34 cellular contexts compared by ENCODE assay signal in genomic region chr2:20693317-20693716, GRCh38. TPM values are rescaled to one million over a fixed set of nuclear protein-coding genes. Genes with fewer than 3 reads are reported as not detected.
DNase-seq lines count a peak whose midpoint lies in the region; ATAC-seq, FAIRE-seq and TF ChIP-seq lines count a peak whose summit lies in the region.
"Had no signal": no experiment of that assay in that cellular context is flagged by ENCODE, and none has a peak within 500 bp of the region (broad histone marks: within the 10 kb centered on the region; RNA-seq: fewer than 3 reads in every experiment).

No MANE protein-coding gene starts in this region.

- H3K27ac ChIP-seq in K562 (ENCODE audit: extremely low read depth, low read depth, low read length), result no peak overlapping the region
- H3K27ac ChIP-seq: 22Rv1; A549; BLaER1; BLaER1 treated with 17β-estradiol and CSF1 and Interleukin-3, amounts not matched to agents 10 nM and 100 nM; C4-2B had no signal

- BruUV-seq in K562 (replicated peaks; lab: Mats Ljungman, UMichigan), result no TSS peak

- DNase-seq in WTC11 (ENCODE audit: low spot score) (no peak), K562 (ENCODE audit: extremely low read depth in 1 of 4, low spot score in 3 of 4) (no peak), cortex of kidney (lab: John Stamatoyannopoulos, UW) (no peak)
- DNase-seq in stimulated activated naive CD8-positive, alpha-beta T cell treated with anti-CD3 and anti-CD28 coated beads, Interleukin-15, Interleukin-2, amounts not matched to agents 100 U/mL and 50 U/mL, for 24 hours, result no peak
- DNase-seq: 8988T; ACHN; AML-193; BE2C; C1 segment of cervical spinal cord; Caco-2; Calu3; CD4-positive, alpha-beta memory T cell; CD4-positive, alpha-beta T cell; CD4-positive, CD25-positive, alpha-beta regulatory T cell; CD8-positive, alpha-beta memory T cell; CD8-positive, alpha-beta T cell; COR-L47; DMS 273 treated with DMSO at 0.1 percent for 48 hours; DMS153; DMS53; DMS79; DMS79 treated with DMSO at 0.1 percent for 48 hours; DND-41; EL had no signal

- no peaks in the 10 kb centered on the region for H4K20me1 ChIP-seq in K562 (replicated peaks; ENCODE audit: control insufficient read depth, insufficient read depth, low read length)
- H4K20me1 ChIP-seq: BLaER1 had no signal

- H3K9me1 ChIP-seq in K562 (ENCODE audit: control insufficient read depth, insufficient read depth, low read length), result no peaks in the 10 kb centered on the region

- peaks cover 6% of the 10 kb centered on the region for H3K9me3 Mint-ChIP-seq in WTC11
- H3K9me3 Mint-ChIP-seq: CD4-positive, alpha-beta T cell; CD4-positive, CD25-positive, alpha-beta regulatory T cell; CD8-positive, alpha-beta memory T cell; CD8-positive, alpha-beta T cell had no signal

- no peak for TF ChIP-seq RAD21 in K562 (CRISPR knock-in tag; conservative IDR thresholded peaks at IDR 0.05 in 1 of 2, IDR thresholded peaks at IDR 0.05 in 1 of 2)

- H3K36me3 Mint-ChIP-seq in WTC11, result peaks cover 8% of the 10 kb centered on the region

- H3K9me3 ChIP-seq in K562 (replicated peaks; ENCODE audit: control insufficient read depth, insufficient read depth, low read depth, low read length), result no peaks in the 10 kb centered on the region
- H3K9me3 ChIP-seq: A549, BE2C, BLaER1, Caco-2 had no signal

- no peak overlapping the region for H3K4me3 ChIP-seq in K562
- H3K4me3 ChIP-seq: A549; BLaER1; BLaER1 treated with 17β-estradiol and CSF1 and Interleukin-3, amounts not matched to agents 10 nM and 100 nM had no signal

- in situ Hi-C loops in K562 (cut with MboI), result no loop called here

- peaks cover 0 to 4% of the 10 kb centered on the region in 2 experiments; a peak in 2 of 5 replicates for H3K4me1 ChIP-seq in K562 (replicated peaks in 1 of 2; ENCODE audit: control insufficient read depth in 2 of 2, insufficient read depth in 2 of 2, low read length in 2 of 2)
- H3K4me1 ChIP-seq: A549, BE2C, Caco-2 had no signal

- CTCF ChIA-PET in WTC11 (lab: Charles Lee) (interaction anchor here (1.7 to 3.5 kb wide), 2 partner anchors 17 to 32 kb away, joined by 8 to 17 read pairs; no protein-coding TSS in a partner anchor), K562 (lab: Yijun Ruan, JAX; ENCODE audit: low intra/inter-chr PET ratio) (no interaction called here)

- TF ChIP-seq EP300 in K562 (IDR thresholded peaks at IDR 0.05; ENCODE audit: low read length), result no peak

- H3K36me3 ChIP-seq in K562 (ENCODE audit: control insufficient read depth, insufficient read depth, low read length), result peaks cover 36% of the 10 kb centered on the region; the same call in 2 of the 3 replicates
- H3K36me3 ChIP-seq: BE2C had no signal

- TF ChIP-seq POLR2A in K562 (conservative IDR thresholded peaks at IDR 0.05), result no peak

- intact Hi-C loops in K562 (cut with micrococcal nuclease), result no loop called here

- no peak overlapping the region for H3K4me3 Mint-ChIP-seq in WTC11
- H3K4me3 Mint-ChIP-seq: B cell; CD14-positive monocyte; CD4-positive, alpha-beta memory T cell; CD4-positive, alpha-beta T cell; CD4-positive, CD25-positive, alpha-beta regulatory T cell; CD8-positive, alpha-beta memory T cell; CD8-positive, alpha-beta T cell had no signal

- no peaks in the 10 kb centered on the region for H3K79me2 ChIP-seq in K562 (ENCODE audit: control insufficient read depth, insufficient read depth, low read length)

- no peaks in the 10 kb centered on the region for H3K27me3 ChIP-seq in K562 (ENCODE audit: control insufficient read depth in 2 of 2, insufficient read depth in 2 of 2, low read length in 2 of 2)
- H3K27me3 ChIP-seq: BE2C; BLaER1; BLaER1 treated with 17β-estradiol and CSF1 and Interleukin-3, amounts not matched to agents 10 nM and 100 nM had no signal

- 39% methylated on average over 3 of the region's 3 CpGs for WGBS in K562 (ENCODE audit: insufficient coverage, low coverage, missing lambda C conversion rate)

- no peak overlapping the region for H3K9ac ChIP-seq in K562 (ENCODE audit: insufficient read depth in 1 of 2, low read depth in 2 of 2, low read length in 2 of 2)
- H3K9ac ChIP-seq: BLaER1; BLaER1 treated with 17β-estradiol and CSF1 and Interleukin-3, amounts not matched to agents 10 nM and 100 nM had no signal

- FAIRE-seq in K562 (lab: Jason Lieb, UNC), result no peak
- FAIRE-seq: A204.1, A549, D721Med had no signal

- TF ChIP-seq CTCF in WTC11 (IDR thresholded peaks at IDR 0.05) (no peak), K562 (IDR thresholded peaks at IDR 0.05 in 2 of 3, conservative IDR thresholded peaks at IDR 0.05 in 1 of 3; ENCODE audit: insufficient read depth in 2 of 3, low read depth in 1 of 3, low read length in 3 of 3) (no peak)

- no peak overlapping the region for H2AFZ ChIP-seq in K562 (ENCODE audit: low read depth, low read length)

- POLR2A ChIA-PET in WTC11 (lab: Charles Lee) (no interaction called here), K562 (lab: Yijun Ruan, JAX) (interaction anchor here (1.1 to 1.4 kb wide), 2 partner anchors 15 to 18 kb away, joined by 3 to 4 read pairs; no protein-coding TSS in a partner anchor)

- peak overlapping the region; percentile 23; the same call in 1 of the 2 replicates for H3K4me2 ChIP-seq in K562 (ENCODE audit: insufficient read depth, low read length)
- H3K4me2 ChIP-seq: A549; BLaER1; BLaER1 treated with 17β-estradiol and CSF1 and Interleukin-3, amounts not matched to agents 10 nM and 100 nM had no signal

- H3K4me1 Mint-ChIP-seq in WTC11, result no peaks in the 10 kb centered on the region
- H3K4me1 Mint-ChIP-seq: CD14-positive monocyte; CD4-positive, alpha-beta memory T cell; CD4-positive, CD25-positive, alpha-beta regulatory T cell; CD8-positive, alpha-beta memory T cell had no signal

- no peak for ATAC-seq in WTC11
- ATAC-seq in K562, result peak; percentile 67
- no peak for ATAC-seq in stimulated activated naive CD8-positive, alpha-beta T cell treated with anti-CD3 and anti-CD28 coated beads, Interleukin-15, Interleukin-2, amounts not matched to agents 100 U/mL and 50 U/mL, for 24 hours
- ATAC-seq: A549; CD8-positive, alpha-beta T cell had no signal

- no peaks in the 10 kb centered on the region for H3K27me3 Mint-ChIP-seq in WTC11 (ENCODE audit: low read depth)
- H3K27me3 Mint-ChIP-seq: B cell; CD4-positive, alpha-beta memory T cell; CD4-positive, alpha-beta T cell; CD4-positive, CD25-positive, alpha-beta regulatory T cell; CD8-positive, alpha-beta memory T cell had no signal

- 0 out of 2 replicates have a peak overlapping the region, but pooled peaks have one; percentile 63 for H3K27ac Mint-ChIP-seq in WTC11
- H3K27ac Mint-ChIP-seq: B cell; CD4-positive, alpha-beta memory T cell; CD4-positive, alpha-beta T cell; CD4-positive, CD25-positive, alpha-beta regulatory T cell; CD8-positive, alpha-beta T cell had no signal

TF ChIP-seq in WTC11, 78 proteins besides CTCF, POLR2A, EP300 and RAD21 (continues in another document):
- TF ChIP-seq OVOL2 (CRISPR knock-in tag; IDR thresholded peaks at IDR 0.05; ENCODE audit: borderline replicate concordance), result no peak

TF ChIP-seq in K562, 482 proteins besides CTCF, POLR2A, EP300 and RAD21:
- TF ChIP-seq TCF3 (CRISPR knock-in tag; IDR thresholded peaks at IDR 0.05) (peak; percentile 61), NCOR1 (IDR thresholded peaks at IDR 0.05) (peak; percentile 10; the same call in 1 of the 2 replicates), BRCA1 (IDR thresholded peaks at IDR 0.05) (no peak), BRCA1 (CRISPR knock-in tag; IDR thresholded peaks at IDR 0.05) (no peak)

RNA-seq across cellular contexts. Expression of gene GDF7, which starts 26.4 kb away (rescaled TPM):
- total RNA-seq in WTC11 (2021) (0.18 to 0.55 TPM (median 0.23 TPM) in 3 replicates), K562 (2014; rRNA removed) (not detected in 2 replicates), K562 (2014; rRNA removed; fragmentation: Illumina TruSeq; extraction: Trizol) (not detected in 2 replicates), K562 (2015; rRNA removed; fragmentation: Illumina TruSeq; extraction: Trizol) (not detected in 2 replicates), K562 (2021) (not detected in 2 replicates)
- not detected in 2 replicates for total RNA-seq in K562 (2011; cell fraction: chromatin; rRNA removed; ENCODE audit: low replicate concordance)
- total RNA-seq in K562 (2011; cell fraction: nucleolus; rRNA removed), result not detected in 2 replicates
- not detected in 2 replicates for total RNA-seq in K562 (2011; cell fraction: nucleoplasm; rRNA removed)
- polyA plus RNA-seq in K562 (2011; rRNA removed) (0.01 TPM in 1 of 2 replicates, not detected in the other), K562 (2014; fragmentation: Illumina TruSeq; extraction: Trizol) (not detected in 2 replicates), K562 (2014; fragmentation: Nextera tagmentation; extraction: Ambion mirVana) (under 1 TPM; 0.01 TPM), K562 (2014; rRNA removed) (0.01 TPM in 1 of 2 replicates, not detected in the other)
- polyA plus RNA-seq in K562 (2011; cell fraction: cytosol; rRNA removed), result 0.01 TPM in 1 of 2 replicates, not detected in the other
- 0.06 TPM in 1 of 2 replicates, not detected in the other for polyA plus RNA-seq in K562 (2011; cell fraction: nucleus; rRNA removed)
- 0.04 and 0.11 TPM in 2 replicates for polyA plus RNA-seq in K562 (2012)
- under 0.01 and 0.03 TPM in 2 replicates for polyA minus RNA-seq in K562 (2011; rRNA and poly(A)+ RNA removed)
- 0.09 TPM in 1 of 2 replicates, not detected in the other for polyA minus RNA-seq in K562 (2011; cell fraction: cytosol; rRNA and poly(A)+ RNA removed)
- under 0.01 TPM in 1 of 2 replicates, not detected in the other for polyA minus RNA-seq in K562 (2011; cell fraction: nucleus; rRNA and poly(A)+ RNA removed)
- total RNA-seq: A673; Calu3; CD8-positive, alpha-beta memory T cell had no signal
- polyA plus RNA-seq: CD14-positive monocyte had no signal

RNA-seq across cellular contexts. Expression of gene HS1BP3, which starts 42.4 kb away (rescaled TPM):
- total RNA-seq in WTC11 (2021), result 17.9 to 20.1 TPM (median 19.8 TPM) in 3 replicates
- 4.8 and 13.7 TPM in 2 replicates for total RNA-seq in K562 (2011; cell fraction: chromatin; rRNA removed; ENCODE audit: low replicate concordance)
- total RNA-seq in K562 (2011; cell fraction: nucleolus; rRNA removed), result 6.7 and 9.2 TPM in 2 replicates
- total RNA-seq in K562 (2011; cell fraction: nucleoplasm; rRNA removed), result 8.7 and 9.6 TPM in 2 replicates
- 6.5 and 6.7 TPM in 2 replicates for total RNA-seq in K562 (2014; rRNA removed)
- 2.0 and 3.5 TPM in 2 replicates for total RNA-seq in K562 (2014; rRNA removed; fragmentation: Illumina TruSeq; extraction: Trizol)
- 7.6 and 8.3 TPM in 2 replicates for total RNA-seq in K562 (2015; rRNA removed; fragmentation: Illumina TruSeq; extraction: Trizol)
- total RNA-seq in K562 (2021), result 7.4 and 7.5 TPM in 2 replicates
- 3.0 and 6.5 TPM in 2 replicates for polyA plus RNA-seq in K562 (2011; rRNA removed)
- 3.3 and 4.1 TPM in 2 replicates for polyA plus RNA-seq in K562 (2011; cell fraction: cytosol; rRNA removed)
- polyA plus RNA-seq in K562 (2011; cell fraction: nucleus; rRNA removed), result 8.2 and 10.8 TPM in 2 replicates
- 7.9 and 28.0 TPM in 2 replicates for polyA plus RNA-seq in K562 (2012)
- polyA plus RNA-seq in K562 (2014; fragmentation: Illumina TruSeq; extraction: Trizol), result 5.9 and 6.9 TPM in 2 replicates
- under 1 TPM; 0.41 to 0.63 TPM for polyA plus RNA-seq in K562 (2014; fragmentation: Nextera tagmentation; extraction: Ambion mirVana)
- 5.9 and 6.2 TPM in 2 replicates for polyA plus RNA-seq in K562 (2014; rRNA removed)
- polyA minus RNA-seq in K562 (2011; rRNA and poly(A)+ RNA removed), result 2.3 and 5.2 TPM in 2 replicates
- polyA minus RNA-seq in K562 (2011; cell fraction: cytosol; rRNA and poly(A)+ RNA removed), result 2.2 and 6.9 TPM in 2 replicates
- 9.1 and 9.4 TPM in 2 replicates for polyA minus RNA-seq in K562 (2011; cell fraction: nucleus; rRNA and poly(A)+ RNA removed)
